1 cellular context compared by ENCODE assay signal in the genomic region with DNA sequence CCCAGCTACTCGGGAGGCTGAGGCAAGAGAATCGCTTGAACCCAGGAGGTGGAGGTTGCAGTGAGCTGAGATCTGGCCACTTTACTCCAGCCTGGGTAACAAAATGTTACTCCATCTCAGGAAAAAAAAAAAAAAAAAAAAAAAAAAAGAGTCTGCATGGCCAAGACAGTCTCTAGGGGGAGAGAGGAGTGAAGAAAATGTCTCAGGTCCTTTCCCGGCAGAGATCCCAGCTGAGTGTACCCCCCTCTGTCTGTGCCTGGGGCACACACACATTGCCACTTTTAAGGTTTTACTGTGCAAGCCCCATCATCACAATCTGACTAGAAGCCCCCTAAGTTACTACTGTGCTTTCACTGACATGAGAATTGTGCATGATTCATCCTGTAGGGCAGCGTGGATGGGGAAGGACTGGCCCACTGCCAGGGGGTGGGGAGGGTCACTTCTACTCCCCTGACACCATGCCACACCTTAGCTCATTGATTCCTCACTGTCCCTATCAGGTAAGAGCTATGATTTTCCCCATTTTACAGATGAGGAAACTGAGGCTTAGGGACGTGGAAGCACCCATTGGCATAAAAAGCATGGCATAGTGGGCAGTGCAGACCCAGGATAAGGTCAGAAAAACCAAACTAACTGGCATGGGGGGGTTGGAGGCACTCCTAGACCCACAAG.
TF ChIP-seq lines count a peak whose summit lies in the region.

No MANE protein-coding gene starts in this region.

TF ChIP-seq in H1, 55 proteins besides CTCF, POLR2A, EP300 and RAD21:
- TF ChIP-seq KDM1A (IDR thresholded peaks at IDR 0.05; ENCODE audit: borderline replicate concordance, low read length) (peak; percentile 43; the same call in 1 of the 2 replicates), EZH2 (IDR thresholded peaks at IDR 0.05; ENCODE audit: low read depth, low read length, severe bottlenecking) (no peak)
